Comparison of ENCODE assay signal across 14 cellular contexts in the genomic region with DNA sequence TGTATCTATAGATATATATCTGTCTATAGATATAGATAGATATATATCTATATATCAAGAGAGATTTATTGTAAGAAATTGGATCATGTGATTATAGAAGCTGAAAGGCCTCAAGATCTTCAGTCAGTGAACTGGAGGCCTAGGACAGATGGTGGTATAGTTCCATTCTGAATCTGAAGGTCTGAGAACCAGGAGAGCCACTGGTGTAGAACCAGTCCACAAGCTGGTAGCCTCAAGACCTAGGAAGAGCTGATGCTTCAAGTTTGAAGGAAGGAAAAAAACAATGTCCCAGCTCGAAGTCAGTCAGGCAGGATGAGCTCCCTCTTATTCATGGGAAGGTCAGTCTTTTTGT.
DNase-seq lines count a peak whose midpoint lies in the region; ATAC-seq and TF ChIP-seq lines count a peak whose summit lies in the region.
"Had no signal": no experiment of that assay in that cellular context is flagged by ENCODE, and none has a peak within 500 bp of the region (broad histone marks: within the 10 kb centered on the region; RNA-seq: fewer than 3 reads in every experiment).

No MANE protein-coding gene starts in this region.

- no peaks in the 10 kb centered on the region for H3K9me3 ChIP-seq in upper lobe of left lung
- H3K9me3 ChIP-seq: MG63, psoas muscle had no signal

- no peak for DNase-seq in activated CD8-positive, alpha-beta memory T cell treated with anti-CD3 and anti-CD28 coated beads, Interleukin-2, amount 10 ng/mL, durations not matched to agents 7 days and 5 days
- DNase-seq in activated CD8-positive, alpha-beta memory T cell treated with anti-CD3 and anti-CD28 coated beads, Interleukin-2, amount 50 U/mL, for 4 hours: no peak
- no peak for DNase-seq in NCI-H1092 treated with DMSO at 0.1 percent for 48 hours (lab: John Stamatoyannopoulos, UW)
- no peak for DNase-seq in midbrain (lab: John Stamatoyannopoulos, UW)
- DNase-seq in H7: no peak
- DNase-seq in upper lobe of left lung: no peak
- DNase-seq: activated CD4-positive, CD25-positive, alpha-beta regulatory T cell; MG63; psoas muscle; SIG-M5; stimulated activated CD4-positive, alpha-beta T cell treated with anti-CD3 and anti-CD28 coated beads, Interleukin-2, amount 100 ng/mL, for 48 hours had no signal

- peaks cover 30% of the 10 kb centered on the region for H3K4me1 Mint-ChIP-seq in activated CD8-positive, alpha-beta memory T cell treated with anti-CD3 and anti-CD28 coated beads, Interleukin-2, amount 10 ng/mL, durations not matched to agents 7 days and 5 days

- WGBS in upper lobe of left lung, 2 donors: 75 to 76% methylated on average over 1 of the region's 1 CpG

- CTCF ChIA-PET in activated CD8-positive, alpha-beta memory T cell treated with anti-CD3 and anti-CD28 coated beads, Interleukin-2, amount 10 ng/mL, durations not matched to agents 7 days and 5 days (lab: Charles Lee): interaction anchor here (0.9 to 1.5 kb wide), 3 partner anchors 30 to 77 kb away, joined by 3 read pairs; no protein-coding TSS in a partner anchor

- no peaks in the 10 kb centered on the region for H3K27me3 Mint-ChIP-seq in activated CD8-positive, alpha-beta memory T cell treated with anti-CD3 and anti-CD28 coated beads, Interleukin-2, amount 10 ng/mL, durations not matched to agents 7 days and 5 days

- no peaks in the 10 kb centered on the region for H3K9me3 Mint-ChIP-seq in activated CD8-positive, alpha-beta memory T cell treated with anti-CD3 and anti-CD28 coated beads, Interleukin-2, amount 10 ng/mL, durations not matched to agents 7 days and 5 days (ENCODE audit: low read depth)

- H3K27ac ChIP-seq in upper lobe of left lung: no peak overlapping the region
- H3K27ac ChIP-seq: epithelial cell of prostate, psoas muscle had no signal

- ATAC-seq in activated CD8-positive, alpha-beta memory T cell treated with anti-CD3 and anti-CD28 coated beads, Interleukin-2, amount 10 ng/mL, durations not matched to agents 7 days and 5 days: peak; percentile 16
- ATAC-seq in GM21825 (IDR thresholded peaks at IDR 0.05; ENCODE audit: unreplicated experiment) (peak; percentile 52), HG03196 (IDR thresholded peaks at IDR 0.05; ENCODE audit: unreplicated experiment) (peak; percentile 59), upper lobe of left lung (ENCODE audit: low FRiP score in 2 of 2) (no peak)

- H3K4me3 ChIP-seq in H7 (ENCODE audit: insufficient read depth, low read depth, low read length) (no peak overlapping the region), upper lobe of left lung (no peak overlapping the region)
- H3K4me3 ChIP-seq: MG63, psoas muscle had no signal

- no peaks in the 10 kb centered on the region for H3K4me1 ChIP-seq in upper lobe of left lung
- H3K4me1 ChIP-seq: psoas muscle had no signal

- TF ChIP-seq EP300 in upper lobe of left lung (IDR thresholded peaks at IDR 0.05): no peak

- no peaks in the 10 kb centered on the region for H3K27me3 ChIP-seq in H7 (ENCODE audit: control insufficient read depth, insufficient read depth, low read length)
- H3K27me3 ChIP-seq in upper lobe of left lung: no peaks in the 10 kb centered on the region
- H3K27me3 ChIP-seq: MG63 had no signal

- no peak for TF ChIP-seq CTCF in upper lobe of left lung (IDR thresholded peaks at IDR 0.05)

- H3K36me3 ChIP-seq in H7 (replicated peaks; ENCODE audit: control insufficient read depth, insufficient read depth, low read length): no peaks in the 10 kb centered on the region
- H3K36me3 ChIP-seq in upper lobe of left lung: no peaks in the 10 kb centered on the region
- H3K36me3 ChIP-seq: MG63 had no signal

- peaks cover 7% of the 10 kb centered on the region for H3K36me3 Mint-ChIP-seq in activated CD8-positive, alpha-beta memory T cell treated with anti-CD3 and anti-CD28 coated beads, Interleukin-2, amount 10 ng/mL, durations not matched to agents 7 days and 5 days

- TF ChIP-seq POLR2A in upper lobe of left lung (IDR thresholded peaks at IDR 0.05): no peak

- no peak overlapping the region for H3K4me3 Mint-ChIP-seq in activated CD8-positive, alpha-beta memory T cell treated with anti-CD3 and anti-CD28 coated beads, Interleukin-2, amount 10 ng/mL, durations not matched to agents 7 days and 5 days

- peak overlapping the region; percentile 71 for H3K27ac Mint-ChIP-seq in activated CD8-positive, alpha-beta memory T cell treated with anti-CD3 and anti-CD28 coated beads, Interleukin-2, amount 10 ng/mL, durations not matched to agents 7 days and 5 days

Comparison
In these comparisons a context has a peak if more than half of its experiments do, and no peak if none do; other contexts are left out.
1. ATAC-seq: peak in activated CD8-positive, alpha-beta memory T cell treated with anti-CD3 and anti-CD28 coated beads, Interleukin-2, amount 10 ng/mL, durations not matched to agents 7 days and 5 days (single experiment), GM21825 (single experiment) and HG03196 (single experiment); none in upper lobe of left lung (0 of 2).